1 cellular context compared by ENCODE assay signal in genomic region chr1:159030311-159030710, GRCh38.
TF ChIP-seq lines count a peak whose summit lies in the region.

No MANE protein-coding gene starts in this region.

TF ChIP-seq in endothelial cell of umbilical vein, 7 proteins besides CTCF, POLR2A, EP300 and RAD21:
- TF ChIP-seq FOS (IDR thresholded peaks at IDR 0.05; ENCODE audit: borderline replicate concordance, insufficient read depth, low read length) (no peak), MAX (IDR thresholded peaks at IDR 0.05; ENCODE audit: insufficient read depth, insufficient read length) (no peak), MYC (IDR thresholded peaks at IDR 0.05; ENCODE audit: low read depth, low read length) (no peak), POLR2AphosphoS5 (IDR thresholded peaks at IDR 0.05; ENCODE audit: insufficient read depth, low read depth, low read length) (no peak), JUN (IDR thresholded peaks at IDR 0.05; ENCODE audit: borderline replicate concordance, insufficient read depth, insufficient read length, low read depth) (no peak), EZH2 (IDR thresholded peaks at IDR 0.05; ENCODE audit: borderline replicate concordance, low read depth, low read length, severe bottlenecking) (no peak), GATA2 (IDR thresholded peaks at IDR 0.05; ENCODE audit: insufficient read depth, insufficient read length, low read depth, low read length) (no peak)
